In genomic region chr12:53737951-53738833, GRCh38 we compare ENCODE assay signal across 10 cellular contexts. TPM values are rescaled to one million over a fixed set of nuclear protein-coding genes. Genes with fewer than 3 reads are reported as not detected.
DNase-seq lines count a peak whose midpoint lies in the region; ATAC-seq, FAIRE-seq and TF ChIP-seq lines count a peak whose summit lies in the region.
"Had no signal": no experiment of that assay in that cellular context is flagged by ENCODE, and none has a peak within 500 bp of the region (broad histone marks: within the 10 kb centered on the region; RNA-seq: fewer than 3 reads in every experiment).

No MANE protein-coding gene starts in this region.

- no peaks in the 10 kb centered on the region for H3K36me3 Mint-ChIP-seq in CD4-positive, CD25-positive, alpha-beta regulatory T cell
- H3K36me3 Mint-ChIP-seq in activated naive CD8-positive, alpha-beta T cell treated with anti-CD3 and anti-CD28 coated beads for 36 hours: no peaks in the 10 kb centered on the region
- H3K36me3 Mint-ChIP-seq in mesothelial cell of epicardium: no peaks in the 10 kb centered on the region

- H3K36me3 ChIP-seq in CD4-positive, CD25-positive, alpha-beta regulatory T cell (ENCODE audit: control insufficient read depth, insufficient read depth, low read length): no peaks in the 10 kb centered on the region

- H3K27me3 Mint-ChIP-seq in CD4-positive, CD25-positive, alpha-beta regulatory T cell: peaks cover 81% of the 10 kb centered on the region
- H3K27me3 Mint-ChIP-seq in activated naive CD8-positive, alpha-beta T cell treated with anti-CD3 and anti-CD28 coated beads for 36 hours: peaks cover 41% of the 10 kb centered on the region
- H3K27me3 Mint-ChIP-seq in mesothelial cell of epicardium (ENCODE audit: low read depth): peaks cover 11% of the 10 kb centered on the region

- H3K4me1 Mint-ChIP-seq in CD4-positive, CD25-positive, alpha-beta regulatory T cell: peaks cover 0 to 24% (median 16%) of the 10 kb centered on the region in 4 donors
- H3K4me1 Mint-ChIP-seq in activated naive CD8-positive, alpha-beta T cell treated with anti-CD3 and anti-CD28 coated beads for 36 hours: peaks cover 13% of the 10 kb centered on the region
- peaks cover 14% of the 10 kb centered on the region for H3K4me1 Mint-ChIP-seq in mesothelial cell of epicardium

- no peak overlapping the region for H3K27ac Mint-ChIP-seq in CD4-positive, CD25-positive, alpha-beta regulatory T cell
- H3K27ac Mint-ChIP-seq in activated naive CD8-positive, alpha-beta T cell treated with anti-CD3 and anti-CD28 coated beads for 36 hours: no peak overlapping the region
- H3K27ac Mint-ChIP-seq in mesothelial cell of epicardium: no peak overlapping the region

- H3K4me1 ChIP-seq in CD4-positive, CD25-positive, alpha-beta regulatory T cell (ENCODE audit: control insufficient read depth, insufficient read depth, low read length, poor library complexity, severe bottlenecking): peaks cover 19% of the 10 kb centered on the region

- H3K4me3 ChIP-seq in CD4-positive, CD25-positive, alpha-beta regulatory T cell (ENCODE audit: low read depth, low read length): no peak overlapping the region

- FAIRE-seq in D721Med (lab: Jason Lieb, UNC): no peak

- H3K9me3 ChIP-seq in CD4-positive, CD25-positive, alpha-beta regulatory T cell (ENCODE audit: control insufficient read depth in 2 of 2, low read length in 2 of 2): no peaks in the 10 kb centered on the region

- H3K4me3 Mint-ChIP-seq in CD4-positive, CD25-positive, alpha-beta regulatory T cell: peak overlapping the region in 3 of 4 donors; percentile 13 to 86 (median 77)
- peak overlapping the region; percentile 56 for H3K4me3 Mint-ChIP-seq in activated naive CD8-positive, alpha-beta T cell treated with anti-CD3 and anti-CD28 coated beads for 36 hours
- peak overlapping the region; percentile 61 for H3K4me3 Mint-ChIP-seq in mesothelial cell of epicardium

- TF ChIP-seq CTCF in mesothelial cell of epicardium (IDR thresholded peaks at IDR 0.05; ENCODE audit: unreplicated experiment): no peak
- no peak for TF ChIP-seq CTCF in D721Med (IDR thresholded peaks at IDR 0.05; ENCODE audit: insufficient read depth, missing control alignments)

- peaks cover 56% of the 10 kb centered on the region for H3K27me3 ChIP-seq in CD4-positive, CD25-positive, alpha-beta regulatory T cell (ENCODE audit: control insufficient read depth, insufficient read depth, low read length)

- peaks cover 0 to 2% (median 0%) of the 10 kb centered on the region in 7 donors for H3K9me3 Mint-ChIP-seq in CD4-positive, CD25-positive, alpha-beta regulatory T cell
- H3K9me3 Mint-ChIP-seq in activated naive CD8-positive, alpha-beta T cell treated with anti-CD3 and anti-CD28 coated beads for 36 hours: no peaks in the 10 kb centered on the region
- no peaks in the 10 kb centered on the region for H3K9me3 Mint-ChIP-seq in mesothelial cell of epicardium

- ATAC-seq in CD4-positive, CD25-positive, alpha-beta regulatory T cell (ENCODE audit: low read depth in 2 of 2): peak; percentile 35 to 41
- ATAC-seq in HG03095 (IDR thresholded peaks at IDR 0.05; ENCODE audit: unreplicated experiment): no peak

- H3K27ac ChIP-seq in CD4-positive, CD25-positive, alpha-beta regulatory T cell (ENCODE audit: insufficient read depth, low read length, poor library complexity, severe bottlenecking): no peak overlapping the region

- peak in 2 of 3 donors; percentile 39 to 42 for DNase-seq in CD4-positive, CD25-positive, alpha-beta regulatory T cell
- DNase-seq in NCI-H69 (lab: John Stamatoyannopoulos, UW): peak; percentile 80
- DNase-seq in activated naive CD8-positive, alpha-beta T cell treated with anti-CD3 and anti-CD28 coated beads for 36 hours: peak; percentile 41
- DNase-seq in mesothelial cell of epicardium (ENCODE audit: low spot score in 2 of 2, unreplicated experiment in 2 of 2): peak in 1 of 2 experiments; percentile 52
- DNase-seq in mucosa of gallbladder (ENCODE audit: low spot score): no peak
- no peak for DNase-seq in NCI-H510A (lab: John Stamatoyannopoulos, UW)
- DNase-seq in D721Med (ENCODE audit: insufficient read length, low spot score): no peak
- DNase-seq: aorta had no signal

RNA-seq across cellular contexts. Expression of gene CALCOCO1, which starts 10.9 kb away (rescaled TPM):
- total RNA-seq in CD4-positive, CD25-positive, alpha-beta regulatory T cell: 209 TPM
- polyA plus RNA-seq in CD4-positive, CD25-positive, alpha-beta regulatory T cell: 100 to 1,000 TPM in 3 of 4 donors, 10 to 100 TPM in 1; 91.5 to 119 (median 112) TPM
- total RNA-seq in activated naive CD8-positive, alpha-beta T cell treated with anti-CD3 and anti-CD28 coated beads for 36 hours: 1 to 10 TPM; 8.8 to 9.6 TPM
- total RNA-seq in mesothelial cell of epicardium (124 to 130 TPM (median 124 TPM) in 3 replicates), mucosa of gallbladder (188 TPM)

RNA-seq across cellular contexts. Expression of gene CISTR, which starts 13.6 kb away (rescaled TPM):
- not detected for total RNA-seq in CD4-positive, CD25-positive, alpha-beta regulatory T cell
- not detected for polyA plus RNA-seq in CD4-positive, CD25-positive, alpha-beta regulatory T cell
- total RNA-seq in activated naive CD8-positive, alpha-beta T cell treated with anti-CD3 and anti-CD28 coated beads for 36 hours: not detected
- not detected in 3 replicates for total RNA-seq in mesothelial cell of epicardium
- total RNA-seq in mucosa of gallbladder: not detected
- total RNA-seq: aorta, lung microvascular endothelial cell had no signal
- polyA plus RNA-seq: aorta had no signal

Comparison
In these comparisons a context has a peak if more than half of its experiments do, and no peak if none do; other contexts are left out.
1. DNase-seq: peak in CD4-positive, CD25-positive, alpha-beta regulatory T cell (2 of 3), NCI-H69 (single experiment) and activated naive CD8-positive, alpha-beta T cell treated with anti-CD3 and anti-CD28 coated beads for 36 hours (single experiment); none in mucosa of gallbladder (single experiment), NCI-H510A (single experiment) and D721Med (single experiment).
2. RNA of gene CALCOCO1, which starts 10.9 kb away (total RNA-seq): 209 TPM in CD4-positive, CD25-positive, alpha-beta regulatory T cell (single experiment), 188 TPM in mucosa of gallbladder (single experiment) and 124 to 130 TPM in mesothelial cell of epicardium; 8.8 to 9.6 TPM in activated naive CD8-positive, alpha-beta T cell treated with anti-CD3 and anti-CD28 coated beads for 36 hours; every median in the first group is over 10 times any median in the second.
3. Peak in every context shown above with its lines, with median percentiles within 50 percentile points of each other: H3K4me3 Mint-ChIP-seq.